In genomic region chr3:11545186-11545851, GRCh38 we compare ENCODE assay signal across 11 cellular contexts.
DNase-seq lines count a peak whose midpoint lies in the region; ATAC-seq and TF ChIP-seq lines count a peak whose summit lies in the region.
"Had no signal": no experiment of that assay in that cellular context is flagged by ENCODE, and none has a peak within 500 bp of the region (broad histone marks: within the 10 kb centered on the region; RNA-seq: fewer than 3 reads in every experiment).

No MANE protein-coding gene starts in this region.

- in situ Hi-C loops in mammary epithelial cell (cut with MboI; ENCODE audit: low sequenced_read_pairs in 2 of 2) = no loop called here

- H3K4me3 ChIP-seq in breast epithelium (peak overlapping the region in 1 of 3 donors; percentile 23), mammary epithelial cell (replicated peaks in 1 of 3; ENCODE audit: insufficient read depth in 1 of 3, low read depth in 2 of 3, low read length in 3 of 3) (no peak overlapping the region), cardiac muscle cell (no peak overlapping the region), neural progenitor cell (no peak overlapping the region)

- no peak for TF ChIP-seq POLR2A in breast epithelium (IDR thresholded peaks at IDR 0.05)

- H4K20me1 ChIP-seq in mammary epithelial cell (ENCODE audit: insufficient read depth, low read length) = no peaks in the 10 kb centered on the region
- H4K20me1 ChIP-seq in neural progenitor cell (ENCODE audit: low read depth) = no peaks in the 10 kb centered on the region

- H3K27me3 ChIP-seq in breast epithelium (no peaks in the 10 kb centered on the region), mammary epithelial cell (ENCODE audit: insufficient read depth, low read length) (no peaks in the 10 kb centered on the region), cardiac muscle cell (no peaks in the 10 kb centered on the region), neural progenitor cell (no peaks in the 10 kb centered on the region)

- no peaks in the 10 kb centered on the region for H3F3A ChIP-seq in neural progenitor cell (ENCODE audit: low read depth)

- CTCF ChIA-PET in mammary epithelial cell (lab: Charles Lee; ENCODE audit: low non-redundant PET) = no interaction called here

- H3K4me2 ChIP-seq in mammary epithelial cell (ENCODE audit: insufficient read depth, low read depth, low read length) (no peak overlapping the region), neural progenitor cell (peak overlapping the region; percentile 3)

- peaks cover 31% of the 10 kb centered on the region for H3K4me1 Mint-ChIP-seq in neural progenitor cell
- no peaks in the 10 kb centered on the region for H3K4me1 Mint-ChIP-seq in activated T-helper 1 cell treated with anti-CD3 and anti-CD28 coated beads, Interleukin-12 subunit alpha, Interleukin-12 subunit beta, Interleukin-2, Interleukin-4 antibody, amounts not matched to agents 30 ng/mL and 10 ng/mL and 1 ng/mL, durations not matched to agents 14 hours and 24 hours and 36 hours (ENCODE audit: low read depth)

- H3K27ac ChIP-seq in breast epithelium = peak overlapping the region; percentile 60 to 84
- H3K27ac ChIP-seq in mammary epithelial cell (ENCODE audit: insufficient read depth, low read depth, low read length) = no peak overlapping the region
- H3K27ac ChIP-seq in cardiac muscle cell = peak overlapping the region; percentile 69
- no peak overlapping the region for H3K27ac ChIP-seq in neural progenitor cell

- no peak overlapping the region for H2AFZ ChIP-seq in mammary epithelial cell (ENCODE audit: low read depth, low read length)
- H2AFZ ChIP-seq in neural progenitor cell (replicated peaks) = no peak overlapping the region

- DNase-seq in breast epithelium (ENCODE audit: low spot score in 2 of 2) (peak in 1 of 2 donors; percentile 49), mammary epithelial cell (no peak), cardiac muscle cell (ENCODE audit: low read depth in 1 of 2, low spot score in 1 of 2) (no peak), neural progenitor cell (ENCODE audit: low spot score) (no peak), HuH-7.5 (ENCODE audit: low spot score) (no peak)
- no peak for DNase-seq in activated T-helper 1 cell treated with anti-CD3 and anti-CD28 coated beads, Interleukin-12 subunit alpha, Interleukin-12 subunit beta, Interleukin-2, Interleukin-4 antibody, amounts not matched to agents 30 ng/mL and 10 ng/mL and 1 ng/mL, durations not matched to agents 14 hours and 24 hours and 36 hours (ENCODE audit: low spot score)
- DNase-seq in stimulated activated CD4-positive, alpha-beta T cell treated with anti-CD3 and anti-CD28 coated beads, Interleukin-2, amount 100 ng/mL, for 24 hours = no peak
- DNase-seq: DMS 273 treated with DMSO at 0.1 percent for 48 hours; effector CD4-positive, alpha-beta T cell; MM.1S had no signal

- peaks cover 9% of the 10 kb centered on the region for H3K27me3 Mint-ChIP-seq in neural progenitor cell (ENCODE audit: insufficient read depth, low read depth)
- no peaks in the 10 kb centered on the region for H3K27me3 Mint-ChIP-seq in activated T-helper 1 cell treated with anti-CD3 and anti-CD28 coated beads, Interleukin-12 subunit alpha, Interleukin-12 subunit beta, Interleukin-2, Interleukin-4 antibody, amounts not matched to agents 30 ng/mL and 10 ng/mL and 1 ng/mL, durations not matched to agents 14 hours and 24 hours and 36 hours (ENCODE audit: insufficient read depth)

- H3K9me3 ChIP-seq in breast epithelium (no peaks in the 10 kb centered on the region), mammary epithelial cell (replicated peaks; ENCODE audit: insufficient read depth, low read length) (no peaks in the 10 kb centered on the region), cardiac muscle cell (ENCODE audit: low read depth) (no peaks in the 10 kb centered on the region), neural progenitor cell (ENCODE audit: low read depth) (no peaks in the 10 kb centered on the region)

- ATAC-seq in HG03378 (IDR thresholded peaks at IDR 0.05; ENCODE audit: unreplicated experiment) = no peak

- peaks cover 23% of the 10 kb centered on the region for H3K36me3 Mint-ChIP-seq in neural progenitor cell
- H3K36me3 Mint-ChIP-seq in activated T-helper 1 cell treated with anti-CD3 and anti-CD28 coated beads, Interleukin-12 subunit alpha, Interleukin-12 subunit beta, Interleukin-2, Interleukin-4 antibody, amounts not matched to agents 30 ng/mL and 10 ng/mL and 1 ng/mL, durations not matched to agents 14 hours and 24 hours and 36 hours (ENCODE audit: low read depth) = peaks cover 4% of the 10 kb centered on the region

- no peak overlapping the region for H3K9ac ChIP-seq in mammary epithelial cell (ENCODE audit: insufficient read depth, low read length)
- H3K9ac ChIP-seq in neural progenitor cell = no peak overlapping the region

- peak overlapping the region; percentile 90 for H3K27ac Mint-ChIP-seq in neural progenitor cell
- no peak overlapping the region for H3K27ac Mint-ChIP-seq in activated T-helper 1 cell treated with anti-CD3 and anti-CD28 coated beads, Interleukin-12 subunit alpha, Interleukin-12 subunit beta, Interleukin-2, Interleukin-4 antibody, amounts not matched to agents 30 ng/mL and 10 ng/mL and 1 ng/mL, durations not matched to agents 14 hours and 24 hours and 36 hours

- H3K4me1 ChIP-seq in breast epithelium (peaks cover 0 to 7% of the 10 kb centered on the region in 2 donors), mammary epithelial cell (ENCODE audit: insufficient read depth, low read length) (no peaks in the 10 kb centered on the region), cardiac muscle cell (ENCODE audit: low read depth) (peaks cover 21% of the 10 kb centered on the region), neural progenitor cell (peaks cover 9% of the 10 kb centered on the region)

- 54% methylated on average over 15 of the region's 16 CpGs for WGBS in mammary epithelial cell (ENCODE audit: low coverage, missing lambda C conversion rate)

- no TSS peak for BruUV-seq in mammary epithelial cell (replicated peaks; lab: Mats Ljungman, UMichigan)

- H3K36me3 ChIP-seq in breast epithelium (no peaks in the 10 kb centered on the region), mammary epithelial cell (ENCODE audit: insufficient read depth, low read length) (no peaks in the 10 kb centered on the region), cardiac muscle cell (no peaks in the 10 kb centered on the region), neural progenitor cell (no peaks in the 10 kb centered on the region)

- dilution Hi-C loops in mammary epithelial cell (cut with HindIII; ENCODE audit: low sequenced_read_pairs) = no loop called here

- TF ChIP-seq CTCF in breast epithelium (IDR thresholded peaks at IDR 0.05) (no peak), mammary epithelial cell (conservative IDR thresholded peaks at IDR 0.05 in 1 of 2, IDR thresholded peaks at IDR 0.05 in 1 of 2; ENCODE audit: extremely low read depth in 1 of 2, insufficient read depth in 1 of 2, low read depth in 1 of 2, low read length in 2 of 2) (no peak), cardiac muscle cell (IDR thresholded peaks at IDR 0.05; ENCODE audit: low read depth, low read length) (no peak), neural progenitor cell (IDR thresholded peaks at IDR 0.05) (no peak)

- H3K9me3 Mint-ChIP-seq in neural progenitor cell = peaks cover 11% of the 10 kb centered on the region
- peaks cover 10% of the 10 kb centered on the region for H3K9me3 Mint-ChIP-seq in activated T-helper 1 cell treated with anti-CD3 and anti-CD28 coated beads, Interleukin-12 subunit alpha, Interleukin-12 subunit beta, Interleukin-2, Interleukin-4 antibody, amounts not matched to agents 30 ng/mL and 10 ng/mL and 1 ng/mL, durations not matched to agents 14 hours and 24 hours and 36 hours

- intact Hi-C loops in breast epithelium (cut with DNase I; ENCODE audit: low total_unique reads) = no loop called here
- intact Hi-C loops in mammary epithelial cell (cut with micrococcal nuclease) = no loop called here
- intact Hi-C loops in activated T-helper 1 cell treated with anti-CD3 and anti-CD28 coated beads, Interleukin-12 subunit alpha, Interleukin-12 subunit beta, Interleukin-2, Interleukin-4 antibody, amounts not matched to agents 30 ng/mL and 10 ng/mL and 1 ng/mL, durations not matched to agents 14 hours and 24 hours and 36 hours (cut with micrococcal nuclease) = no loop called here

- no peaks in the 10 kb centered on the region for H3K79me2 ChIP-seq in mammary epithelial cell (ENCODE audit: insufficient read depth, low read length)
- H3K79me2 ChIP-seq in neural progenitor cell (ENCODE audit: low read depth) = no peaks in the 10 kb centered on the region

- H3K4me3 Mint-ChIP-seq in neural progenitor cell = no peak overlapping the region
- H3K4me3 Mint-ChIP-seq in activated T-helper 1 cell treated with anti-CD3 and anti-CD28 coated beads, Interleukin-12 subunit alpha, Interleukin-12 subunit beta, Interleukin-2, Interleukin-4 antibody, amounts not matched to agents 30 ng/mL and 10 ng/mL and 1 ng/mL, durations not matched to agents 14 hours and 24 hours and 36 hours = no peak overlapping the region

Comparison
In these comparisons a context has a peak if more than half of its experiments do, and no peak if none do; other contexts are left out.
1. H3K27ac ChIP-seq: peak in breast epithelium (2 of 2) and cardiac muscle cell (single experiment); none in mammary epithelial cell (single experiment) and neural progenitor cell (single experiment).